17 cellular contexts compared by ENCODE assay signal in genomic region chrX:2401201-2401589, GRCh38.
DNase-seq lines count a peak whose midpoint lies in the region; ATAC-seq and TF ChIP-seq lines count a peak whose summit lies in the region.
"Had no signal": no experiment of that assay in that cellular context is flagged by ENCODE, and none has a peak within 500 bp of the region (broad histone marks: within the 10 kb centered on the region; RNA-seq: fewer than 3 reads in every experiment).

No MANE protein-coding gene starts in this region.

- H3K4me2 ChIP-seq in neural progenitor cell (peak overlapping the region; percentile 66), MM.1S (ENCODE audit: low read depth, low read length) (no peak overlapping the region)

- H3K9ac ChIP-seq in neural progenitor cell (no peak overlapping the region), MM.1S (ENCODE audit: low read length) (no peak overlapping the region)

- no peak for TF ChIP-seq CTCF in RWPE1 (conservative IDR thresholded peaks at IDR 0.05; ENCODE audit: low read depth)
- no peak for TF ChIP-seq CTCF in esophagus muscularis mucosa (IDR thresholded peaks at IDR 0.05)
- TF ChIP-seq CTCF in neural progenitor cell (IDR thresholded peaks at IDR 0.05) = no peak
- TF ChIP-seq CTCF in MM.1S (IDR thresholded peaks at IDR 0.05; ENCODE audit: low read length) = no peak

- H3K4me1 ChIP-seq in esophagus muscularis mucosa (peaks cover 0 to 14% (median 0%) of the 10 kb centered on the region in 4 donors), neural progenitor cell (peaks cover 46% of the 10 kb centered on the region), MM.1S (ENCODE audit: low read length) (no peaks in the 10 kb centered on the region)
- H3K4me1 ChIP-seq: uterus had no signal

- peaks cover 8% of the 10 kb centered on the region for H3K36me3 Mint-ChIP-seq in neural progenitor cell
- H3K36me3 Mint-ChIP-seq in effector memory CD8-positive, alpha-beta T cell (ENCODE audit: insufficient read depth) = peaks cover 4% of the 10 kb centered on the region

- ATAC-seq in activated CD4-positive, CD25-positive, alpha-beta regulatory T cell treated with anti-CD3 and anti-CD28 coated beads, Interleukin-2, amount 50 U/mL, for 24 hours = no peak
- no peak for ATAC-seq in effector memory CD8-positive, alpha-beta T cell (replicated peaks)
- ATAC-seq: activated naive CD8-positive, alpha-beta T cell treated with anti-CD3 and anti-CD28 coated beads, Interleukin-2, amount 50 U/mL, for 24 hours; left lobe of liver had no signal

- H3K9me3 ChIP-seq in esophagus muscularis mucosa (no peaks in the 10 kb centered on the region), neural progenitor cell (ENCODE audit: low read depth) (no peaks in the 10 kb centered on the region), MM.1S (replicated peaks; ENCODE audit: insufficient read depth, low read length) (no peaks in the 10 kb centered on the region)
- H3K9me3 ChIP-seq: uterus had no signal

- no peaks in the 10 kb centered on the region for H3K9me2 ChIP-seq in MM.1S (replicated peaks; ENCODE audit: insufficient read depth, low read length)

- 86% methylated on average over 9 of the region's 9 CpGs for WGBS in esophagus muscularis mucosa

- no peaks in the 10 kb centered on the region for H3K27me3 ChIP-seq in esophagus muscularis mucosa
- no peaks in the 10 kb centered on the region for H3K27me3 ChIP-seq in neural progenitor cell
- no peaks in the 10 kb centered on the region for H3K27me3 ChIP-seq in MM.1S (replicated peaks; ENCODE audit: insufficient read depth, low read length)
- H3K27me3 ChIP-seq: uterus had no signal

- DNase-seq in AG20443 (ENCODE audit: low spot score) (peak; percentile 37), RWPE1 (ENCODE audit: low spot score) (peak; percentile 29), esophagus muscularis mucosa (ENCODE audit: extremely low spot score) (no peak), neural progenitor cell (ENCODE audit: low spot score) (no peak), NCI-H1436 (lab: John Stamatoyannopoulos, UW) (no peak), MM.1S (no peak)
- no peak for DNase-seq in effector memory CD8-positive, alpha-beta T cell
- DNase-seq: activated CD8-positive, alpha-beta memory T cell treated with anti-CD3 and anti-CD28 coated beads, Interleukin-2, amount 50 U/mL, for 4 hours; activated naive CD8-positive, alpha-beta T cell treated with anti-CD3 and anti-CD28 coated beads, Interleukin-2, amount 50 U/mL, for 24 hours; DND-41; NCI-H1048; NCI-H2227 treated with DMSO at 0.1 percent for 48 hours; stimulated activated CD8-positive, alpha-beta memory T cell treated with anti-CD3 and anti-CD28 coated beads, Interleukin-4, amount 100 ng/mL, for 48 hours; uterus had no signal

- TF ChIP-seq POLR2A in esophagus muscularis mucosa (IDR thresholded peaks at IDR 0.05; ENCODE audit: low read depth) = no peak

- peaks cover 0 to 3% (median 0%) of the 10 kb centered on the region in 4 donors for H3K36me3 ChIP-seq in esophagus muscularis mucosa
- H3K36me3 ChIP-seq in neural progenitor cell = no peaks in the 10 kb centered on the region
- H3K36me3 ChIP-seq in MM.1S (replicated peaks; ENCODE audit: insufficient read depth, low read length) = no peaks in the 10 kb centered on the region
- H3K36me3 ChIP-seq: uterus had no signal

- H3K27me3 Mint-ChIP-seq in neural progenitor cell (ENCODE audit: insufficient read depth, low read depth) = peaks cover 5% of the 10 kb centered on the region
- no peaks in the 10 kb centered on the region for H3K27me3 Mint-ChIP-seq in effector memory CD8-positive, alpha-beta T cell
- H3K27me3 Mint-ChIP-seq: activated naive CD8-positive, alpha-beta T cell treated with anti-CD3 and anti-CD28 coated beads, Interleukin-2, amount 50 U/mL, for 24 hours; dendritic cell treated with granulocyte-macrophage colony-stimulating factor and Interleukin-4, amounts not matched to agents 40 ng/mL and 50 ng/mL, for 4 days had no signal

- peaks cover 29% of the 10 kb centered on the region for H3K79me2 ChIP-seq in neural progenitor cell (ENCODE audit: low read depth)
- H3K79me2 ChIP-seq in MM.1S (ENCODE audit: low read length) = no peaks in the 10 kb centered on the region

- H4K20me1 ChIP-seq in neural progenitor cell (ENCODE audit: low read depth) = peaks cover 7% of the 10 kb centered on the region
- no peaks in the 10 kb centered on the region for H4K20me1 ChIP-seq in MM.1S (ENCODE audit: insufficient read depth, low read length)

- peak; percentile 2 for TF ChIP-seq EP300 in esophagus muscularis mucosa (IDR thresholded peaks at IDR 0.05)

- peaks cover 32% of the 10 kb centered on the region for H3F3A ChIP-seq in neural progenitor cell (ENCODE audit: low read depth)
- no peaks in the 10 kb centered on the region for H3F3A ChIP-seq in MM.1S (ENCODE audit: insufficient read depth, low read length)

- H3K27ac ChIP-seq in RWPE1 (peak overlapping the region; percentile 94), esophagus muscularis mucosa (replicated peaks in 1 of 4) (peak overlapping the region in 3 of 4 donors; percentile 57 to 73 (median 69)), neural progenitor cell (peak overlapping the region; percentile 97), MM.1S (ENCODE audit: low read length) (no peak overlapping the region)
- H3K27ac ChIP-seq: uterus had no signal

- POLR2A ChIA-PET in RWPE1 (lab: Yijun Ruan, JAX; ENCODE audit: low non-redundant PET) = no interaction called here

- H3K4me3 Mint-ChIP-seq in neural progenitor cell = peak overlapping the region; percentile 2
- no peak overlapping the region for H3K4me3 Mint-ChIP-seq in effector memory CD8-positive, alpha-beta T cell
- H3K4me3 Mint-ChIP-seq: activated naive CD8-positive, alpha-beta T cell treated with anti-CD3 and anti-CD28 coated beads, Interleukin-2, amount 50 U/mL, for 24 hours; dendritic cell treated with granulocyte-macrophage colony-stimulating factor and Interleukin-4, amounts not matched to agents 40 ng/mL and 50 ng/mL, for 4 days had no signal

- H3K9me3 Mint-ChIP-seq in neural progenitor cell = no peaks in the 10 kb centered on the region
- H3K9me3 Mint-ChIP-seq in effector memory CD8-positive, alpha-beta T cell = no peaks in the 10 kb centered on the region
- H3K9me3 Mint-ChIP-seq: activated naive CD8-positive, alpha-beta T cell treated with anti-CD3 and anti-CD28 coated beads, Interleukin-2, amount 50 U/mL, for 24 hours; dendritic cell treated with granulocyte-macrophage colony-stimulating factor and Interleukin-4, amounts not matched to agents 40 ng/mL and 50 ng/mL, for 4 days had no signal

- H3K4me3 ChIP-seq in esophagus muscularis mucosa (peak overlapping the region in 3 of 4 donors; percentile 6 to 32 (median 28)), neural progenitor cell (no peak overlapping the region), MM.1S (ENCODE audit: low read length) (no peak overlapping the region)
- H3K4me3 ChIP-seq: uterus had no signal

- intact Hi-C loops in esophagus muscularis mucosa (cut with DNase I) = no loop called here

- CTCF ChIA-PET in RWPE1 (lab: Yijun Ruan, JAX) = no interaction called here

- no peak overlapping the region for H2AFZ ChIP-seq in neural progenitor cell (replicated peaks)
- H2AFZ ChIP-seq in MM.1S (ENCODE audit: low read length) = no peak overlapping the region

- peaks cover 65% of the 10 kb centered on the region for H3K4me1 Mint-ChIP-seq in neural progenitor cell
- H3K4me1 Mint-ChIP-seq in effector memory CD8-positive, alpha-beta T cell (ENCODE audit: low read depth in 2 of 2) = peaks cover 0 to 14% of the 10 kb centered on the region in 2 donors
- H3K4me1 Mint-ChIP-seq: activated naive CD8-positive, alpha-beta T cell treated with anti-CD3 and anti-CD28 coated beads, Interleukin-2, amount 50 U/mL, for 24 hours had no signal

- peak overlapping the region; percentile 95 for H3K27ac Mint-ChIP-seq in neural progenitor cell
- no peak overlapping the region for H3K27ac Mint-ChIP-seq in effector memory CD8-positive, alpha-beta T cell
- H3K27ac Mint-ChIP-seq: activated naive CD8-positive, alpha-beta T cell treated with anti-CD3 and anti-CD28 coated beads, Interleukin-2, amount 50 U/mL, for 24 hours; dendritic cell treated with granulocyte-macrophage colony-stimulating factor and Interleukin-4, amounts not matched to agents 40 ng/mL and 50 ng/mL, for 4 days had no signal

Comparison
In these comparisons a context has a peak if more than half of its experiments do, and no peak if none do; other contexts are left out.
1. DNase-seq: peak in AG20443 (single experiment) and RWPE1 (single experiment); none in esophagus muscularis mucosa (single experiment), neural progenitor cell (single experiment), NCI-H1436 (single experiment), MM.1S (single experiment) and effector memory CD8-positive, alpha-beta T cell (0 of 3).
2. H3K4me3 ChIP-seq: peak in esophagus muscularis mucosa (3 of 4); none in neural progenitor cell (single experiment) and MM.1S (single experiment).